ENCODE assay signal across 33 cellular contexts in the genomic region with DNA sequence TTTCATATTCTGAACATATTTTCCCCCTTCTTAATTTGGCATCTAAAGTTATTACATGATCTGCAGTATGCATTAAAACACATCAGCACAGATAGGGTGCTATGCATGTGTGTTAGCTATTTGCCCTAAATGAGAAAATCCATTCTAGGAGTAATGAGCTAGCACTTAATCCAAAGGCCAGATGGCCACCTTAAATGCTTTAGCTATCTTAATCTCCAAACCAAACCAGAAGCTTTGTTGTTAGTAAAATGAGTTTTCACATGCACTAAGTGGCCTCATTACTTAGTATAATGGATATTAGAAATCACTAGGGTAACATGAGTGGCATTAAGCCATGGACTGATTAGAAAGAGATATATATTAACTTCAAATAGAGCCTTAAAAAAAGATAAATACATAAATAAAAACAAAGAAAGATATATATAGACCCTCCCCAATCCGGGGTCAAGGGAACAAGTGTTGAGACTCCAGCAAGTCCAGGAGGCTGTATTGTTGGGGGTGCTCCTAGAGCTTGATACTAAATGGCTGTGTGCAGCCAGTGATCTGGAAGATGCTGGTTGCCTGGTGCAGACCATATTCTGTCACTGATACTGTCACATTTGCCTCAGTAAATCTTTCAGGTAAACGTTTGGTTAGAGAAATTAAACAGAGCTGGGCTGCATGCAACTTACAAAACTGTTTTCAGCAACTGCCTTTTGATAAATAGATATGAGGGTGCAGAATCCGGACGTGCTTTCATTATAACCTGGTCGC.
DNase-seq lines count a peak whose midpoint lies in the region; ATAC-seq, FAIRE-seq and TF ChIP-seq lines count a peak whose summit lies in the region.
"Had no signal": no experiment of that assay in that cellular context is flagged by ENCODE, and none has a peak within 500 bp of the region (broad histone marks: within the 10 kb centered on the region; RNA-seq: fewer than 3 reads in every experiment).

No MANE protein-coding gene starts in this region.

- H3K36me3 Mint-ChIP-seq in type B pancreatic cell (peaks cover 42% of the 10 kb centered on the region), Calu3 (ENCODE audit: insufficient read depth, unreplicated experiment) (no peaks in the 10 kb centered on the region)
- H3K36me3 Mint-ChIP-seq: naive B cell had no signal

- intact Hi-C loops in Calu3 (cut with micrococcal nuclease; ENCODE audit: unreplicated experiment), result no loop called here
- intact Hi-C loops in left colon (cut with DNase I, micrococcal nuclease), result no loop called here

- TF ChIP-seq CTCF in WERI-Rb-1 (IDR thresholded peaks at IDR 0.05; ENCODE audit: low read depth, low read length) (no peak), type B pancreatic cell (conservative IDR thresholded peaks at IDR 0.05) (no peak), Calu3 (IDR thresholded peaks at IDR 0.05; ENCODE audit: unreplicated experiment) (no peak)

- ATAC-seq in HG02938 (IDR thresholded peaks at IDR 0.05; ENCODE audit: unreplicated experiment) (no peak), left colon (no peak)
- ATAC-seq: activated T-cell treated with anti-CD3 and anti-CD28 coated beads, Interleukin-2, amount 50 U/mL, for 4 hours; heart left ventricle; psoas muscle had no signal

- BruUV-seq in Calu3 (replicated peaks; lab: Mats Ljungman, UMichigan), result no TSS peak

- H3K27me3 Mint-ChIP-seq in type B pancreatic cell, result no peaks in the 10 kb centered on the region
- no peaks in the 10 kb centered on the region for H3K27me3 Mint-ChIP-seq in Calu3 (ENCODE audit: unreplicated experiment)

- H3K9me3 Mint-ChIP-seq in type B pancreatic cell (no peaks in the 10 kb centered on the region), Calu3 (ENCODE audit: low read depth, unreplicated experiment) (no peaks in the 10 kb centered on the region)
- H3K9me3 Mint-ChIP-seq: activated B cell treated with CpG ODN at 0.5 μM for 24 hours; activated T-cell treated with anti-CD3 and anti-CD28 coated beads, Interleukin-2, amount 50 U/mL, for 4 hours; naive B cell had no signal

- peak; percentile 100 for FAIRE-seq in islet of Langerhans (lab: Jason Lieb, UNC)
- FAIRE-seq: astrocyte, GM19239 had no signal

- no peaks in the 10 kb centered on the region for H3K27me3 ChIP-seq in WERI-Rb-1 (ENCODE audit: insufficient read depth, low read depth, severe bottlenecking)
- H3K27me3 ChIP-seq: heart left ventricle, Peyer's patch, upper lobe of left lung had no signal

- H3K4me3 Mint-ChIP-seq in type B pancreatic cell (no peak overlapping the region), Calu3 (ENCODE audit: low read depth, unreplicated experiment) (no peak overlapping the region)
- H3K4me3 Mint-ChIP-seq: activated B cell treated with CpG ODN at 0.5 μM for 24 hours; activated T-cell treated with anti-CD3 and anti-CD28 coated beads, Interleukin-2, amount 50 U/mL, for 4 hours; naive B cell had no signal

- peak overlapping the region; percentile 4; the same call in 1 of the 2 replicates for H3K4me3 ChIP-seq in WERI-Rb-1 (ENCODE audit: low read depth, low read length)
- H3K4me3 ChIP-seq: heart left ventricle, Peyer's patch, psoas muscle, upper lobe of left lung had no signal

- H3K27ac Mint-ChIP-seq in type B pancreatic cell, result peak overlapping the region; percentile 22
- H3K27ac Mint-ChIP-seq in Calu3 (ENCODE audit: unreplicated experiment), result no peak overlapping the region
- H3K27ac Mint-ChIP-seq: activated B cell treated with CpG ODN at 0.5 μM for 24 hours, naive B cell had no signal

- H3K27ac ChIP-seq in WERI-Rb-1, result peak overlapping the region; percentile 73
- H3K27ac ChIP-seq: 22Rv1, C4-2B, heart left ventricle, Peyer's patch, psoas muscle, upper lobe of left lung had no signal

- peak; percentile 11 for DNase-seq in DMS 273 (lab: John Stamatoyannopoulos, UW; ENCODE audit: unreplicated experiment)
- DNase-seq in DMS 273 treated with DMSO at 0.1 percent for 48 hours (lab: John Stamatoyannopoulos, UW), result no peak
- DNase-seq in WERI-Rb-1, result peak; percentile 53
- no peak for DNase-seq in type B pancreatic cell (ENCODE audit: extremely low spot score, unreplicated experiment)
- no peak for DNase-seq in Calu3
- DNase-seq in left colon, result no peak
- DNase-seq: activated B cell treated with CpG ODN at 0.5 μM for 24 hours; activated CD4-positive, alpha-beta T cell treated with anti-CD3 and anti-CD28 coated beads, Interleukin-2, amount 50 U/mL, for 1 hour; activated gamma-delta T cell treated with Interleukin-2 at 50 U/mL for 16 hours; activated T-cell treated with anti-CD3 and anti-CD28 coated beads, Interleukin-2, amount 50 U/mL, for 4 hours; Caco-2; cortex of kidney; effector memory CD4-positive, alpha-beta T cell; heart left ventricle; midbrain; MM.1S; naive B cell; NCI-H1105 treated with DMSO at 0.1 percent for 48 hours; NCI-H187 treated with DMSO at 0.1 percent for 48 hours; NCI-H526; nucleus accumbens; Peyer's patch; psoas muscle; SIG-M5; stimulated activated CD4-positive, alpha-beta T cell treated with anti-CD3 and anti-CD28 coated beads, Interleukin-4, amount 100 ng/mL, for 24 hours; T-helper 9 cell; upper lobe of left lung had no signal

- CTCF ChIA-PET in Calu3 (lab: Charles Lee), result interaction anchor here (0.6 kb wide), 1 partner anchor 328 kb away, joined by 3 read pairs; no protein-coding TSS in a partner anchor

- peaks cover 2% of the 10 kb centered on the region for H3K9me3 ChIP-seq in WERI-Rb-1 (ENCODE audit: severe bottlenecking)
- H3K9me3 ChIP-seq: Caco-2, heart left ventricle, Peyer's patch, psoas muscle, upper lobe of left lung had no signal

- H3K4me1 Mint-ChIP-seq in type B pancreatic cell (ENCODE audit: unreplicated experiment), result peaks cover 11% of the 10 kb centered on the region
- no peaks in the 10 kb centered on the region for H3K4me1 Mint-ChIP-seq in Calu3 (ENCODE audit: low read depth, unreplicated experiment)
- H3K4me1 Mint-ChIP-seq: activated B cell treated with CpG ODN at 0.5 μM for 24 hours, naive B cell had no signal

- peaks cover 44% of the 10 kb centered on the region for H3K36me3 ChIP-seq in WERI-Rb-1
- H3K36me3 ChIP-seq: Peyer's patch had no signal

Comparison
In these comparisons a context has a peak if more than half of its experiments do, and no peak if none do; other contexts are left out.
1. DNase-seq: peak in DMS 273 (single experiment) and WERI-Rb-1 (single experiment); none in DMS 273 treated with DMSO at 0.1 percent for 48 hours (single experiment), type B pancreatic cell (single experiment), Calu3 (single experiment) and left colon (0 of 2).